ENCODE assay signal across 16 cellular contexts in genomic region chr20:44011251-44011940, GRCh38.
DNase-seq lines count a peak whose midpoint lies in the region; ATAC-seq and TF ChIP-seq lines count a peak whose summit lies in the region.
"Had no signal": no experiment of that assay in that cellular context is flagged by ENCODE, and none has a peak within 500 bp of the region (broad histone marks: within the 10 kb centered on the region; RNA-seq: fewer than 3 reads in every experiment).

No MANE protein-coding gene starts in this region.

- no peaks in the 10 kb centered on the region for H3K9me3 Mint-ChIP-seq in activated naive CD4-positive, alpha-beta T cell treated with anti-CD3 and anti-CD28 coated beads, Interleukin-2, amount 10 ng/mL, durations not matched to agents 7 days and 5 days
- H3K9me3 Mint-ChIP-seq in natural killer cell treated with Interleukin-12 subunit alpha and Interleukin-12 subunit beta and Interleukin-15 and Interleukin-18, amount 100 ng/mL, for 72 hours = no peaks in the 10 kb centered on the region
- H3K9me3 Mint-ChIP-seq: dendritic cell treated with granulocyte-macrophage colony-stimulating factor and Interleukin-4, amounts not matched to agents 40 ng/mL and 50 ng/mL, for 4 days had no signal

- H3K27me3 Mint-ChIP-seq in activated naive CD4-positive, alpha-beta T cell treated with anti-CD3 and anti-CD28 coated beads, Interleukin-2, amount 10 ng/mL, durations not matched to agents 7 days and 5 days = peaks cover 77% of the 10 kb centered on the region
- H3K27me3 Mint-ChIP-seq in natural killer cell treated with Interleukin-12 subunit alpha and Interleukin-12 subunit beta and Interleukin-15 and Interleukin-18, amount 100 ng/mL, for 72 hours = peaks cover 16 to 22% of the 10 kb centered on the region in 2 donors

- H4K20me1 ChIP-seq in Karpas-422 (ENCODE audit: insufficient read depth, low read depth, low read length) = no peaks in the 10 kb centered on the region

- H3K4me3 ChIP-seq in Karpas-422 (ENCODE audit: low read length) = no peak overlapping the region
- H3K4me3 ChIP-seq: gastroesophageal sphincter, ovary, thoracic aorta had no signal

- no peak overlapping the region for H3K27ac Mint-ChIP-seq in activated naive CD4-positive, alpha-beta T cell treated with anti-CD3 and anti-CD28 coated beads, Interleukin-2, amount 10 ng/mL, durations not matched to agents 7 days and 5 days
- H3K27ac Mint-ChIP-seq in natural killer cell treated with Interleukin-12 subunit alpha and Interleukin-12 subunit beta and Interleukin-15 and Interleukin-18, amount 100 ng/mL, for 72 hours = peak overlapping the region; percentile 71 to 73
- H3K27ac Mint-ChIP-seq: activated CD4-positive, alpha-beta T cell treated with anti-CD3 and anti-CD28 coated beads, Interleukin-2, amount 10 ng/mL, durations not matched to agents 7 days and 5 days; dendritic cell treated with granulocyte-macrophage colony-stimulating factor and Interleukin-4, amounts not matched to agents 40 ng/mL and 50 ng/mL, for 4 days had no signal

- ATAC-seq in natural killer cell treated with Interleukin-12 subunit alpha and Interleukin-12 subunit beta and Interleukin-15 and Interleukin-18, amount 100 ng/mL, for 72 hours = peak; percentile 50 to 65
- ATAC-seq in HG02759 (IDR thresholded peaks at IDR 0.05; ENCODE audit: unreplicated experiment) = no peak
- no peak for ATAC-seq in GM18498 (IDR thresholded peaks at IDR 0.05; ENCODE audit: unreplicated experiment)
- ATAC-seq: gastroesophageal sphincter had no signal

- no peaks in the 10 kb centered on the region for H3K9me2 ChIP-seq in Karpas-422 (replicated peaks; ENCODE audit: insufficient read depth, low read length)

- CTCF ChIA-PET in activated naive CD4-positive, alpha-beta T cell treated with anti-CD3 and anti-CD28 coated beads, Interleukin-2, amount 10 ng/mL, durations not matched to agents 7 days and 5 days (lab: Charles Lee) = no interaction called here

- peaks cover 50% of the 10 kb centered on the region for H3K36me3 ChIP-seq in Karpas-422 (ENCODE audit: insufficient read depth, low read length)
- H3K36me3 ChIP-seq: ovary, thoracic aorta had no signal

- no peaks in the 10 kb centered on the region for H3K36me3 Mint-ChIP-seq in activated naive CD4-positive, alpha-beta T cell treated with anti-CD3 and anti-CD28 coated beads, Interleukin-2, amount 10 ng/mL, durations not matched to agents 7 days and 5 days
- H3K36me3 Mint-ChIP-seq in natural killer cell treated with Interleukin-12 subunit alpha and Interleukin-12 subunit beta and Interleukin-15 and Interleukin-18, amount 100 ng/mL, for 72 hours = no peaks in the 10 kb centered on the region

- H3K27ac ChIP-seq in Karpas-422 (ENCODE audit: low read length) (peak overlapping the region; percentile 70), VCaP (peak overlapping the region; percentile 99)
- H3K27ac ChIP-seq: ovary, RWPE1, thoracic aorta had no signal

- no peak overlapping the region for H3K4me2 ChIP-seq in Karpas-422 (ENCODE audit: low read depth, low read length, poor library complexity, severe bottlenecking)

- no peaks in the 10 kb centered on the region for H3K27me3 ChIP-seq in Karpas-422 (ENCODE audit: low read length)
- H3K27me3 ChIP-seq: gastroesophageal sphincter, ovary had no signal

- H3K9ac ChIP-seq in Karpas-422 (ENCODE audit: low read length) = peak overlapping the region; percentile 5; the same call in 1 of the 2 replicates

- DNase-seq in activated naive CD4-positive, alpha-beta T cell treated with anti-CD3 and anti-CD28 coated beads, Interleukin-2, amount 10 ng/mL, durations not matched to agents 7 days and 5 days = peak; percentile 32
- no peak for DNase-seq in activated naive CD4-positive, alpha-beta T cell treated with Interleukin-2 at 50 U/mL for 16 hours
- DNase-seq in Karpas-422 (peak; percentile 67), C1 segment of cervical spinal cord (lab: John Stamatoyannopoulos, UW) (no peak)
- DNase-seq in natural killer cell treated with Interleukin-12 subunit alpha and Interleukin-12 subunit beta and Interleukin-15 and Interleukin-18, amount 100 ng/mL, for 72 hours (ENCODE audit: low spot score) = no peak
- DNase-seq: activated CD4-positive, alpha-beta T cell treated with anti-CD3 and anti-CD28 coated beads, Interleukin-2, amount 10 ng/mL, durations not matched to agents 7 days and 5 days; ovary; stimulated activated CD4-positive, alpha-beta T cell treated with anti-CD3 and anti-CD28 coated beads, Interleukin-4, amount 100 ng/mL, for 1 hour; stimulated activated CD8-positive, alpha-beta memory T cell treated with anti-CD3 and anti-CD28 coated beads, Interleukin-4, amount 100 ng/mL, for 48 hours had no signal

- no peaks in the 10 kb centered on the region for H3K9me3 ChIP-seq in Karpas-422 (ENCODE audit: low read length)
- H3K9me3 ChIP-seq: gastroesophageal sphincter, ovary, thoracic aorta had no signal

- no peak for TF ChIP-seq CTCF in VCaP (conservative IDR thresholded peaks at IDR 0.05)

- no peak overlapping the region for H3K4me3 Mint-ChIP-seq in activated naive CD4-positive, alpha-beta T cell treated with anti-CD3 and anti-CD28 coated beads, Interleukin-2, amount 10 ng/mL, durations not matched to agents 7 days and 5 days
- peak overlapping the region; percentile 63 for H3K4me3 Mint-ChIP-seq in natural killer cell treated with Interleukin-12 subunit alpha and Interleukin-12 subunit beta and Interleukin-15 and Interleukin-18, amount 100 ng/mL, for 72 hours
- H3K4me3 Mint-ChIP-seq: activated CD4-positive, alpha-beta T cell treated with anti-CD3 and anti-CD28 coated beads, Interleukin-2, amount 10 ng/mL, durations not matched to agents 7 days and 5 days; dendritic cell treated with granulocyte-macrophage colony-stimulating factor and Interleukin-4, amounts not matched to agents 40 ng/mL and 50 ng/mL, for 4 days had no signal

- H3K4me1 Mint-ChIP-seq in activated naive CD4-positive, alpha-beta T cell treated with anti-CD3 and anti-CD28 coated beads, Interleukin-2, amount 10 ng/mL, durations not matched to agents 7 days and 5 days = peaks cover 22% of the 10 kb centered on the region
- peaks cover 17 to 18% of the 10 kb centered on the region in 2 donors for H3K4me1 Mint-ChIP-seq in natural killer cell treated with Interleukin-12 subunit alpha and Interleukin-12 subunit beta and Interleukin-15 and Interleukin-18, amount 100 ng/mL, for 72 hours (ENCODE audit: low read depth in 2 of 2)

- H3K79me2 ChIP-seq in Karpas-422 (ENCODE audit: low read length) = peaks cover 86% of the 10 kb centered on the region

- H3K4me1 ChIP-seq in Karpas-422 (ENCODE audit: low read length) = peaks cover 99% of the 10 kb centered on the region

- H2AFZ ChIP-seq in Karpas-422 (ENCODE audit: low read length) = no peak overlapping the region

Comparison
In these comparisons a context has a peak if more than half of its experiments do, and no peak if none do; other contexts are left out.
1. DNase-seq: peak in activated naive CD4-positive, alpha-beta T cell treated with anti-CD3 and anti-CD28 coated beads, Interleukin-2, amount 10 ng/mL, durations not matched to agents 7 days and 5 days (single experiment) and Karpas-422 (single experiment); none in activated naive CD4-positive, alpha-beta T cell treated with Interleukin-2 at 50 U/mL for 16 hours (single experiment), natural killer cell treated with Interleukin-12 subunit alpha and Interleukin-12 subunit beta and Interleukin-15 and Interleukin-18, amount 100 ng/mL, for 72 hours (single experiment) and C1 segment of cervical spinal cord (0 of 14).
2. ATAC-seq: peak in natural killer cell treated with Interleukin-12 subunit alpha and Interleukin-12 subunit beta and Interleukin-15 and Interleukin-18, amount 100 ng/mL, for 72 hours (2 of 2); none in HG02759 (single experiment) and GM18498 (single experiment).